21 cellular contexts compared by ENCODE assay signal in genomic region chr17:5184284-5184683, GRCh38. TPM values are rescaled to one million over a fixed set of nuclear protein-coding genes. Genes with fewer than 3 reads are reported as not detected.
"Had no signal": no experiment of that assay in that cellular context is flagged by ENCODE, and none has a peak within 500 bp of the region (broad histone marks: within the 10 kb centered on the region; RNA-seq: fewer than 3 reads in every experiment).

No MANE protein-coding gene starts in this region.

- H3K4me1 ChIP-seq: esophagus squamous epithelium, left lung had no signal

- H3K4me3 ChIP-seq: dorsolateral prefrontal cortex, esophagus squamous epithelium, left lung had no signal

- DNase-seq: activated CD4-positive, alpha-beta T cell treated with anti-CD3 and anti-CD28 coated beads for 1 hour; activated CD4-positive, alpha-beta T cell treated with anti-CD3 and anti-CD28 coated beads, Interleukin-2, amount 50 U/mL, for 48 hours; amygdala; cerebellar nuclear complex; dorsolateral prefrontal cortex; esophagus squamous epithelium; foreskin fibroblast; glutamatergic neuron; islet precursor cell; left lung; stimulated activated CD4-positive, alpha-beta T cell treated with anti-CD3 and anti-CD28 coated beads, Interleukin-2, amount 100 ng/mL, for 48 hours; stimulated activated naive B cell treated with anti-CD40 and anti-IgM and Interleukin-4, amounts not matched to agents 10 μg/mL and 1 μg/mL and 100 μg/mL, for 72 hours; T-helper 9 cell; trophoblast cell had no signal

- ATAC-seq: left lung; stimulated activated naive B cell treated with anti-CD40 and anti-IgM and Interleukin-4, amounts not matched to agents 10 μg/mL and 1 μg/mL and 100 μg/mL, for 72 hours had no signal

- H3K27ac ChIP-seq: dorsolateral prefrontal cortex, esophagus squamous epithelium, left lung had no signal

- H3K27me3 Mint-ChIP-seq: activated naive CD4-positive, alpha-beta T cell treated with anti-CD3 and anti-CD28 coated beads, Interleukin-2, amount 50 U/mL, for 24 hours; memory B cell; stimulated activated naive B cell treated with anti-CD40 and anti-IgM and Interleukin-4, amounts not matched to agents 10 μg/mL and 1 μg/mL and 100 μg/mL, for 72 hours had no signal

- H3K27me3 ChIP-seq: dorsolateral prefrontal cortex, esophagus squamous epithelium, left lung had no signal

- H3K4me1 Mint-ChIP-seq: brain, neural crest cell had no signal

- H3K4me3 Mint-ChIP-seq: activated naive CD4-positive, alpha-beta T cell treated with anti-CD3 and anti-CD28 coated beads, Interleukin-2, amount 50 U/mL, for 24 hours; brain; memory B cell; stimulated activated naive B cell treated with anti-CD40 and anti-IgM and Interleukin-4, amounts not matched to agents 10 μg/mL and 1 μg/mL and 100 μg/mL, for 72 hours had no signal

- H3K27ac Mint-ChIP-seq: activated naive CD4-positive, alpha-beta T cell treated with anti-CD3 and anti-CD28 coated beads, Interleukin-2, amount 50 U/mL, for 24 hours; activated T-helper 2 cell treated with anti-CD3 and anti-CD28 coated beads, Interferon-gamma antibody, Interleukin-2, Interleukin-4, amounts not matched to agents 10 μg/mL and 5 μg/mL and 100 μg/mL, durations not matched to agents 14 hours and 24 hours and 36 hours; brain; memory B cell had no signal

RNA-seq across cellular contexts. Expression of gene SCIMP, which starts 50.4 kb away (rescaled TPM):
- total RNA-seq: activated T-helper 2 cell treated with anti-CD3 and anti-CD28 coated beads, Interferon-gamma antibody, Interleukin-2, Interleukin-4, amounts not matched to agents 10 μg/mL and 5 μg/mL and 100 μg/mL, durations not matched to agents 14 hours and 24 hours and 36 hours; neural crest cell; osteocyte; SK-MEL-5 had no signal
